In the genomic region with DNA sequence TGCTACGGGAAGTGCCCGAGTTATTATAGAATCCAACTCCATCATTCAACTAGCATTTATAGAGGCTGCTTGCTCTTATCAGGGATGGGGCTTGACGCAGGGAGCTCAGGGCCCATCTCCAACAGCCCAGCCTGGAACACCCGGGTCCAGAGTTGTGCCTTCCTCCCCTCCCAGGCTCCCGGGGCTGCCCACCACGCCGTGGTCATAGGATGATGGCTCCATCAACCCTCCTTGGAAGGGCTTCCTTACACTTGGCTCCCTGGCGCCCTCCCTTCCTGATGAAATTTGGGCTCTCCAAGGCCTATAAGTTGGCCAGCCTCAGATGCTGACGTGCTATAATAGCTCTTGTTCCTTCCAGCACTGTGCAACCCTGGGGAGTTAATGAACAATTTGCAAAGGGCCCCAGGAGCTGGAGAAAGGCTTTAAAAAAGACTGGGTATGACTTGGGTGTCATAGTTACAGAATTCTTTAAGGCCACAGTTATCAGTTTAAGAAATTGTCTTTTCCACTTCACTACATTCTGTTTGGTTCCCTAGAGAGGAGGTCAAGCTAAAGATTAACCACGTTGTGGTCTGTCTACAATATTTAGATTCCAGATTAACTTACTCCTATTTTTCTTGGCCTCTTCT, we compare ENCODE assay signal across 15 cellular contexts. TPM values are rescaled to one million over a fixed set of nuclear protein-coding genes. Genes with fewer than 3 reads are reported as not detected.
DNase-seq lines count a peak whose midpoint lies in the region; ATAC-seq and TF ChIP-seq lines count a peak whose summit lies in the region.
"Had no signal": no experiment of that assay in that cellular context is flagged by ENCODE, and none has a peak within 500 bp of the region (broad histone marks: within the 10 kb centered on the region; RNA-seq: fewer than 3 reads in every experiment).

No MANE protein-coding gene starts in this region.

- POLR2A ChIA-PET in activated B cell treated with CpG ODN at 0.5 μM for 24 hours (lab: Charles Lee) = no interaction called here

- no peak overlapping the region for H2BK120ac ChIP-seq in mesenchymal stem cell (ENCODE audit: low read depth, low read length)

- WGBS in mesenchymal stem cell = 90% methylated on average over 10 of the region's 10 CpGs

- H2AK5ac ChIP-seq in mesenchymal stem cell (ENCODE audit: low read length, severe bottlenecking) = peak overlapping the region; percentile 32

- H3K4me1 ChIP-seq in mesenchymal stem cell (ENCODE audit: control insufficient read depth, insufficient read depth, low read depth, low read length) = peaks cover 33% of the 10 kb centered on the region

- H3K36me3 ChIP-seq in mesenchymal stem cell (ENCODE audit: control insufficient read depth in 1 of 2, insufficient read depth in 2 of 2, low read depth in 1 of 2, low read length in 2 of 2) = no peaks in the 10 kb centered on the region

- peaks cover 3% of the 10 kb centered on the region for H3K9me3 Mint-ChIP-seq in activated B cell treated with CpG ODN at 0.5 μM for 24 hours
- H3K9me3 Mint-ChIP-seq: activated T-helper 17 cell treated with anti-CD3 and anti-CD28 coated beads, Interleukin-2, amount 50 U/mL, for 72 hours; natural killer cell had no signal

- no peak overlapping the region for H3K4me2 ChIP-seq in mesenchymal stem cell (ENCODE audit: low read length, poor library complexity, severe bottlenecking)

- no peak overlapping the region for H3K4me3 Mint-ChIP-seq in activated B cell treated with CpG ODN at 0.5 μM for 24 hours
- H3K4me3 Mint-ChIP-seq: activated T-helper 17 cell treated with anti-CD3 and anti-CD28 coated beads, Interleukin-2, amount 50 U/mL, for 72 hours; B cell; endodermal cell; natural killer cell had no signal

- no peak overlapping the region for H3K23ac ChIP-seq in mesenchymal stem cell (ENCODE audit: low read length in 2 of 2)

- H2BK12ac ChIP-seq in mesenchymal stem cell (ENCODE audit: low read length in 2 of 2) = no peak overlapping the region

- no peak overlapping the region for H3K4me3 ChIP-seq in mesenchymal stem cell (ENCODE audit: insufficient read depth in 1 of 2, low read depth in 1 of 2, low read length in 2 of 2)

- no peak overlapping the region for H4K91ac ChIP-seq in mesenchymal stem cell (ENCODE audit: low read length)

- H3K9ac ChIP-seq in mesenchymal stem cell (ENCODE audit: low read length) = no peak overlapping the region

- H3K27me3 Mint-ChIP-seq in activated B cell treated with CpG ODN at 0.5 μM for 24 hours = no peaks in the 10 kb centered on the region

- peaks cover 0 to 41% of the 10 kb centered on the region in 2 experiments for H3K27me3 ChIP-seq in mesenchymal stem cell (ENCODE audit: control insufficient read depth in 1 of 2, insufficient read depth in 1 of 2, low read length in 2 of 2)

- no peak overlapping the region for H3K4ac ChIP-seq in mesenchymal stem cell (ENCODE audit: low read depth in 1 of 2, low read length in 2 of 2)

- peak overlapping the region in 1 of 2 experiments; percentile 67 for H3K18ac ChIP-seq in mesenchymal stem cell (ENCODE audit: low read depth in 1 of 2, low read length in 2 of 2)

- no peaks in the 10 kb centered on the region for H3K4me1 Mint-ChIP-seq in activated B cell treated with CpG ODN at 0.5 μM for 24 hours
- H3K4me1 Mint-ChIP-seq: activated T-helper 17 cell treated with anti-CD3 and anti-CD28 coated beads, Interleukin-2, amount 50 U/mL, for 72 hours; endodermal cell had no signal

- DNase-seq in activated B cell treated with CpG ODN at 0.5 μM for 24 hours (no peak), mesenchymal stem cell (peak; percentile 24), cerebellar nuclear complex (lab: John Stamatoyannopoulos, UW) (no peak), NCI-H2029 (lab: John Stamatoyannopoulos, UW) (no peak)
- DNase-seq: EL, endodermal cell, left ventricle myocardium superior, natural killer cell, NCI-H510A treated with DMSO at 0.1 percent for 48 hours had no signal

- H3K27ac ChIP-seq in mesenchymal stem cell (ENCODE audit: low read length, poor library complexity, severe bottlenecking) = peak overlapping the region; percentile 97

- H3K14ac ChIP-seq in mesenchymal stem cell (ENCODE audit: low read length in 2 of 2) = no peak overlapping the region

- H3K27ac Mint-ChIP-seq in activated B cell treated with CpG ODN at 0.5 μM for 24 hours = no peak overlapping the region
- H3K27ac Mint-ChIP-seq: activated T-helper 17 cell treated with anti-CD3 and anti-CD28 coated beads, Interleukin-2, amount 50 U/mL, for 72 hours; B cell; endodermal cell; natural killer cell had no signal

- H2BK5ac ChIP-seq in mesenchymal stem cell (ENCODE audit: low read depth, low read length, poor library complexity, severe bottlenecking) = peak overlapping the region; percentile 75

- no peak overlapping the region for H2BK15ac ChIP-seq in mesenchymal stem cell (ENCODE audit: low read depth, poor library complexity, severe bottlenecking)

- ATAC-seq in GM18867 (IDR thresholded peaks at IDR 0.05; ENCODE audit: unreplicated experiment) = peak; percentile 30
- ATAC-seq in HG02759 (IDR thresholded peaks at IDR 0.05; ENCODE audit: unreplicated experiment) = peak; percentile 73
- peak; percentile 21 for ATAC-seq in activated B cell treated with CpG ODN at 0.5 μM for 24 hours (ENCODE audit: low read depth)
- ATAC-seq in GM21529 (IDR thresholded peaks at IDR 0.05; ENCODE audit: unreplicated experiment) = no peak
- ATAC-seq in HG02884 (IDR thresholded peaks at IDR 0.05; ENCODE audit: unreplicated experiment) = no peak
- ATAC-seq: activated T-helper 17 cell treated with anti-CD3 and anti-CD28 coated beads, Interleukin-2, amount 50 U/mL, for 72 hours; left ventricle myocardium superior; natural killer cell had no signal

- H3K36me3 Mint-ChIP-seq in activated B cell treated with CpG ODN at 0.5 μM for 24 hours (ENCODE audit: low read depth) = no peaks in the 10 kb centered on the region
- H3K36me3 Mint-ChIP-seq: natural killer cell had no signal

- no peaks in the 10 kb centered on the region for H3K79me1 ChIP-seq in mesenchymal stem cell (replicated peaks; ENCODE audit: low read length, poor library complexity, severe bottlenecking)

- no peak for TF ChIP-seq CTCF in activated B cell treated with CpG ODN at 0.5 μM for 24 hours (IDR thresholded peaks at IDR 0.05)

- no peaks in the 10 kb centered on the region for H3K9me3 ChIP-seq in mesenchymal stem cell (ENCODE audit: control insufficient read depth, low read length)

- intact Hi-C loops in activated B cell treated with CpG ODN at 0.5 μM for 24 hours (cut with micrococcal nuclease) = no loop called here

- CTCF ChIA-PET in activated B cell treated with CpG ODN at 0.5 μM for 24 hours (lab: Charles Lee) = interaction anchor here (1.4 kb wide), 1 partner anchor 31 kb away, joined by 4 read pairs; no protein-coding TSS in a partner anchor

- no peak overlapping the region for H4K8ac ChIP-seq in mesenchymal stem cell (ENCODE audit: low read length)

- no peak overlapping the region for H2AFZ ChIP-seq in mesenchymal stem cell (ENCODE audit: low read depth, low read length)

RNA-seq across cellular contexts. Expression of gene GADD45G, which starts 42.5 kb away (rescaled TPM):
- 7.5 and 7.6 TPM in 2 replicates for total RNA-seq in activated B cell treated with CpG ODN at 0.5 μM for 24 hours
- 5.9 TPM for polyA plus RNA-seq in mesenchymal stem cell (2013, experiment 1 of 2)
- 5.1 TPM for polyA plus RNA-seq in mesenchymal stem cell (2013, experiment 2 of 2)

Comparison
In these comparisons a context has a peak if more than half of its experiments do, and no peak if none do; other contexts are left out.
1. ATAC-seq: peak in GM18867 (single experiment), HG02759 (single experiment) and activated B cell treated with CpG ODN at 0.5 μM for 24 hours (single experiment); none in GM21529 (single experiment) and HG02884 (single experiment).